Comparison of ENCODE assay signal across 3 cellular contexts in genomic region chr3:148173836-148174235, GRCh38.
TF ChIP-seq lines count a peak whose summit lies in the region.

No MANE protein-coding gene starts in this region.

TF ChIP-seq in H1, 55 proteins besides CTCF, POLR2A, EP300 and RAD21:
- TF ChIP-seq NRF1 (IDR thresholded peaks at IDR 0.05; ENCODE audit: low read depth, low read length) (no peak), CBX5 (IDR thresholded peaks at IDR 0.05; ENCODE audit: low read depth, low read length) (no peak), TBP (IDR thresholded peaks at IDR 0.05; ENCODE audit: low read depth, low read length) (no peak), CHD1 (IDR thresholded peaks at IDR 0.05; ENCODE audit: low read depth, low read length) (no peak), RXRA (IDR thresholded peaks at IDR 0.05; ENCODE audit: insufficient read depth, low read depth, low read length) (no peak), SUZ12 (IDR thresholded peaks at IDR 0.05; ENCODE audit: low read length) (no peak), CEBPB (IDR thresholded peaks at IDR 0.05; ENCODE audit: low read depth, low read length) (no peak), KDM1A (IDR thresholded peaks at IDR 0.05; ENCODE audit: borderline replicate concordance, low read length) (no peak), SAP30 (IDR thresholded peaks at IDR 0.05; ENCODE audit: insufficient read depth, insufficient replicate concordance, low read length) (no peak), USF2 (IDR thresholded peaks at IDR 0.05; ENCODE audit: low read length) (no peak), BACH1 (IDR thresholded peaks at IDR 0.05; ENCODE audit: low read length) (no peak), TAF1 (IDR thresholded peaks at IDR 0.05; ENCODE audit: low read depth, low read length) (no peak), KDM4A (IDR thresholded peaks at IDR 0.05; ENCODE audit: low read depth, low read length, severe bottlenecking) (no peak), SP2 (IDR thresholded peaks at IDR 0.05; ENCODE audit: low read length) (no peak), RBBP5 (IDR thresholded peaks at IDR 0.05; ENCODE audit: borderline replicate concordance, low read depth, low read length) (no peak), TCF12 (IDR thresholded peaks at IDR 0.05; ENCODE audit: low read depth, low read length) (no peak)

TF ChIP-seq in SK-N-SH, 30 proteins besides CTCF, POLR2A, EP300 and RAD21:
- TF ChIP-seq RXRA (IDR thresholded peaks at IDR 0.05; ENCODE audit: borderline replicate concordance, low read depth) (no peak), MXI1 (IDR thresholded peaks at IDR 0.05; ENCODE audit: low read depth, low read length) (no peak), ZBTB33 (IDR thresholded peaks at IDR 0.05; ENCODE audit: borderline replicate concordance, low read depth) (no peak), NRF1 (IDR thresholded peaks at IDR 0.05; ENCODE audit: low read depth, low read length) (no peak), SMC3 (IDR thresholded peaks at IDR 0.05; ENCODE audit: low read depth, low read length) (no peak)

TF ChIP-seq in GM23338, 12 proteins besides CTCF, POLR2A, EP300 and RAD21:
- TF ChIP-seq ETS1 (IDR thresholded peaks at IDR 0.05) (no peak), EZH2phosphoT487 (IDR thresholded peaks at IDR 0.05; ENCODE audit: unreplicated experiment) (no peak)
